Comparison of ENCODE assay signal across 8 cellular contexts in the genomic region with DNA sequence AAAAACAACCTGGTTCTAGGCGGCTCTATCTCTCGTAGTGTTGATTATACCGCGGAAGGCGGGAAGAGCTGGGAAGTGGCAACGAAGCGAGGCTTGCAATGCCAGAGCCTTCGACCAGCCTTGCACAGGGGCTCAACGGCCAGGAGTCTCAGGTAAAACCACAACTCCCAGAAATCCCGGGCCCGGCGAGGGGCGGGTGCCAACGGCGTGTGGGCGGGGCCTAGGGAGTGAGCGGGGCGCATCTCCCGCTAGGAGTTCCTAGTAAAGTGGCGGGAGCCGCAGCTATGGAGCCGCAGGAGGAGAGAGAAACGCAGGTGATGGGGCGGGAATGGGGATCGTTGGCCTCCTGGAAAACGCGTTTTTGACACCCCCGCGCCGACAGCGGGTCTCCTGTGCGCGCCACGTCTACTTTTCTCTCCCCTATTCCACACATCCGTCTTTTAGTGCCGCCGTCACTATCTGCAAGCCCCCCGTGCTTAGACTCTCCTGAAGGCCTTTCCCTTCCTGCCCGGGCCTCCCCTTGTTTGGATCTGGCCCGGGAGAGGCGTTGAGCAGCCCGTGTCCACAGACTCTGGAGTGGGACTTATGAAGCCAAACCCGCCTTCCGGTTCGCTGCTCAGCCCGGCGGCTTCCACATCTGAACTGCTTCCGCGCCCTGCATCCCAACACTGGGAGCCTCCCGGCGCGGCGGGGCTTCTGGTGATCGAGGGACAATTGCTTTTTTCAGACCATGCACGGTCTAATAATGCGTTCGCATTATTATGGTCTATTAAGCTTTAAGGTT. TPM values are rescaled to one million over a fixed set of nuclear protein-coding genes. Genes with fewer than 3 reads are reported as not detected.
DNase-seq lines count a peak whose midpoint lies in the region; ATAC-seq, FAIRE-seq and TF ChIP-seq lines count a peak whose summit lies in the region.

A gene with protein sequence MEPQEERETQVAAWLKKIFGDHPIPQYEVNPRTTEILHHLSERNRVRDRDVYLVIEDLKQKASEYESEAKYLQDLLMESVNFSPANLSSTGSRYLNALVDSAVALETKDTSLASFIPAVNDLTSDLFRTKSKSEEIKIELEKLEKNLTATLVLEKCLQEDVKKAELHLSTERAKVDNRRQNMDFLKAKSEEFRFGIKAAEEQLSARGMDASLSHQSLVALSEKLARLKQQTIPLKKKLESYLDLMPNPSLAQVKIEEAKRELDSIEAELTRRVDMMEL (plus strand): TSS at position 258 of the 784 bp plus-strand sequence. CDS start 27 bp downstream, at position 285.

- in situ Hi-C loops in HepG2 (cut with HindIII; ENCODE audit: extremely low pct_ligation_motif_present, low pct_unique_long_range_greater_than_20kb) = no loop called here

- ATAC-seq in GM19372 (IDR thresholded peaks at IDR 0.05; ENCODE audit: low read depth, unreplicated experiment) = peak; percentile 82
- ATAC-seq in HG03565 (IDR thresholded peaks at IDR 0.05; ENCODE audit: unreplicated experiment) = peak; percentile 80
- ATAC-seq in HepG2 = peak; percentile 100

- TF ChIP-seq EP300 in HepG2 (IDR thresholded peaks at IDR 0.05; ENCODE audit: low read depth in 2 of 2, low read length in 2 of 2) (no peak), HepG2 (CRISPR knock-in tag; IDR thresholded peaks at IDR 0.05; ENCODE audit: borderline replicate concordance) (no peak)

- no peaks in the 10 kb centered on the region for H3K27me3 ChIP-seq in HepG2 (ENCODE audit: control insufficient read depth in 1 of 2, insufficient read depth in 2 of 2, low read length in 2 of 2)

- peaks cover 9% of the 10 kb centered on the region for H3K79me2 ChIP-seq in HepG2 (ENCODE audit: insufficient read depth, low read length)

- WGBS in HepG2 (ENCODE audit: low lambda C conversion rate) = under 1% methylated on average over 40 of the region's 57 CpGs

- H3K4me1 ChIP-seq in HepG2 (ENCODE audit: insufficient read depth, low read length) = peaks cover 5% of the 10 kb centered on the region; the same call in 1 of the 2 replicates

- peak within 1 kb of the TSS; percentile 82 for H3K4me2 ChIP-seq in HepG2 (ENCODE audit: low read depth, low read length)

- no peaks in the 10 kb centered on the region; a peak in 1 of 5 replicates for H3K36me3 ChIP-seq in HepG2 (replicated peaks in 1 of 2; ENCODE audit: control insufficient read depth in 1 of 2, insufficient read depth in 2 of 2, low read length in 2 of 2)

- DNase-seq in NCI-H774 (lab: John Stamatoyannopoulos, UW) (peak; percentile 90), dermis microvascular lymphatic vessel endothelial cell (ENCODE audit: low read depth in 2 of 2) (peak; percentile 38 to 83), HepG2 (ENCODE audit: low spot score) (peak; percentile 86)
- peak; percentile 90 to 91 for DNase-seq in activated CD4-positive, alpha-beta T cell treated with anti-CD3 and anti-CD28 coated beads, Interleukin-2, amount 50 U/mL, for 48 hours
- peak; percentile 79 for DNase-seq in stimulated activated CD4-positive, alpha-beta T cell treated with anti-CD3 and anti-CD28 coated beads, Interleukin-2, amount 100 ng/mL, for 48 hours

- peak; percentile 46 for FAIRE-seq in HepG2 (lab: Jason Lieb, UNC)

- POLR2A ChIA-PET in HepG2 (lab: Yijun Ruan, JAX) = interaction anchor here (1.0 to 1.2 kb wide), 2 partner anchors 31 to 52 kb away, joined by 3 to 4 read pairs; no protein-coding TSS in a partner anchor

- H3K9ac ChIP-seq in HepG2 (ENCODE audit: insufficient read depth, low read depth, low read length) = peak within 1 kb of the TSS; percentile 73

- H3K27ac ChIP-seq in C4-2B (peak within 1 kb of the TSS; percentile 87), HepG2 (ENCODE audit: extremely low read length, insufficient read depth, low read length) (peak within 1 kb of the TSS; percentile 83)

- no peaks in the 10 kb centered on the region for H4K20me1 ChIP-seq in HepG2 (ENCODE audit: insufficient read depth, low read length)

- BruUV-seq in HepG2 (replicated peaks; lab: Mats Ljungman, UMichigan) = TSS peak; percentile 67

- H3K9me3 ChIP-seq in HepG2 (ENCODE audit: low read length) = no peaks in the 10 kb centered on the region

- peak within 1 kb of the TSS; percentile 84 to 93 (median 87) for H3K4me3 ChIP-seq in HepG2 (replicated peaks in 1 of 3; ENCODE audit: insufficient read depth in 1 of 3, low read depth in 2 of 3, low read length in 3 of 3)

- no peak for TF ChIP-seq CTCF in C4-2B (conservative IDR thresholded peaks at IDR 0.05)
- TF ChIP-seq CTCF in HepG2 (CRISPR knock-in tag; IDR thresholded peaks at IDR 0.05) = no peak

- intact Hi-C loops in HepG2 (cut with micrococcal nuclease; ENCODE audit: unreplicated experiment) = no loop called here

- H2AFZ ChIP-seq in HepG2 (ENCODE audit: low read length) = peak within 1 kb of the TSS; percentile 80

- peak; percentile 80 to 89 for TF ChIP-seq POLR2A in HepG2 (IDR thresholded peaks at IDR 0.05; ENCODE audit: insufficient read depth in 1 of 2, low read depth in 2 of 2, low read length in 2 of 2)

- CTCF ChIA-PET in HepG2 (lab: Yijun Ruan, JAX; ENCODE audit: low intra/inter-chr PET ratio, low total read pairs) = no interaction called here

- 0 out of 2 replicates have a peak, but pooled peaks have one; percentile 11 for TF ChIP-seq RAD21 in HepG2 (CRISPR knock-in tag; IDR thresholded peaks at IDR 0.05)

TF ChIP-seq in HepG2, 621 proteins besides CTCF, POLR2A, EP300 and RAD21 (continues in another document):
- TF ChIP-seq SATB2 (CRISPR knock-in tag; IDR thresholded peaks at IDR 0.05) (0 out of 2 replicates have a peak, but pooled peaks have one; percentile 37), NFYB (CRISPR knock-in tag; IDR thresholded peaks at IDR 0.05) (peak; percentile 18), ZNF7 (CRISPR knock-in tag; IDR thresholded peaks at IDR 0.05) (no peak), ZNF232 (CRISPR knock-in tag; IDR thresholded peaks at IDR 0.05; ENCODE audit: borderline replicate concordance) (peak; percentile 73; the same call in 1 of the 2 replicates)
- TF ChIP-seq, protein P1, sequence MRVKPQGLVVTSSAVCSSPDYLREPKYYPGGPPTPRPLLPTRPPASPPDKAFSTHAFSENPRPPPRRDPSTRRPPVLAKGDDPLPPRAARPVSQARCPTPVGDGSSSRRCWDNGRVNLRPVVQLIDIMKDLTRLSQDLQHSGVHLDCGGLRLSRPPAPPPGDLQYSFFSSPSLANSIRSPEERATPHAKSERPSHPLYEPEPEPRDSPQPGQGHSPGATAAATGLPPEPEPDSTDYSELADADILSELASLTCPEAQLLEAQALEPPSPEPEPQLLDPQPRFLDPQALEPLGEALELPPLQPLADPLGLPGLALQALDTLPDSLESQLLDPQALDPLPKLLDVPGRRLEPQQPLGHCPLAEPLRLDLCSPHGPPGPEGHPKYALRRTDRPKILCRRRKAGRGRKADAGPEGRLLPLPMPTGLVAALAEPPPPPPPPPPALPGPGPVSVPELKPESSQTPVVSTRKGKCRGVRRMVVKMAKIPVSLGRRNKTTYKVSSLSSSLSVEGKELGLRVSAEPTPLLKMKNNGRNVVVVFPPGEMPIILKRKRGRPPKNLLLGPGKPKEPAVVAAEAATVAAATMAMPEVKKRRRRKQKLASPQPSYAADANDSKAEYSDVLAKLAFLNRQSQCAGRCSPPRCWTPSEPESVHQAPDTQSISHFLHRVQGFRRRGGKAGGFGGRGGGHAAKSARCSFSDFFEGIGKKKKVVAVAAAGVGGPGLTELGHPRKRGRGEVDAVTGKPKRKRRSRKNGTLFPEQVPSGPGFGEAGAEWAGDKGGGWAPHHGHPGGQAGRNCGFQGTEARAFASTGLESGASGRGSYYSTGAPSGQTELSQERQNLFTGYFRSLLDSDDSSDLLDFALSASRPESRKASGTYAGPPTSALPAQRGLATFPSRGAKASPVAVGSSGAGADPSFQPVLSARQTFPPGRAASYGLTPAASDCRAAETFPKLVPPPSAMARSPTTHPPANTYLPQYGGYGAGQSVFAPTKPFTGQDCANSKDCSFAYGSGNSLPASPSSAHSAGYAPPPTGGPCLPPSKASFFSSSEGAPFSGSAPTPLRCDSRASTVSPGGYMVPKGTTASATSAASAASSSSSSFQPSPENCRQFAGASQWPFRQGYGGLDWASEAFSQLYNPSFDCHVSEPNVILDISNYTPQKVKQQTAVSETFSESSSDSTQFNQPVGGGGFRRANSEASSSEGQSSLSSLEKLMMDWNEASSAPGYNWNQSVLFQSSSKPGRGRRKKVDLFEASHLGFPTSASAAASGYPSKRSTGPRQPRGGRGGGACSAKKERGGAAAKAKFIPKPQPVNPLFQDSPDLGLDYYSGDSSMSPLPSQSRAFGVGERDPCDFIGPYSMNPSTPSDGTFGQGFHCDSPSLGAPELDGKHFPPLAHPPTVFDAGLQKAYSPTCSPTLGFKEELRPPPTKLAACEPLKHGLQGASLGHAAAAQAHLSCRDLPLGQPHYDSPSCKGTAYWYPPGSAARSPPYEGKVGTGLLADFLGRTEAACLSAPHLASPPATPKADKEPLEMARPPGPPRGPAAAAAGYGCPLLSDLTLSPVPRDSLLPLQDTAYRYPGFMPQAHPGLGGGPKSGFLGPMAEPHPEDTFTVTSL (CRISPR knock-in tag; IDR thresholded peaks at IDR 0.05; ENCODE audit: borderline replicate concordance) = no peak

RNA-seq across cellular contexts. Expression of the gene that starts here (rescaled TPM):
- total RNA-seq in dermis microvascular lymphatic vessel endothelial cell = 34.3 and 43.4 TPM in 2 replicates
- total RNA-seq in HepG2 (2016; rRNA removed; fragmentation: Illumina TruSeq; extraction: Trizol) = 59.2 and 90.3 TPM in 2 replicates
- total RNA-seq in HepG2 (2016; cell fraction: cytosol; rRNA removed; fragmentation: Illumina TruSeq; extraction: Trizol; ENCODE audit: low read depth) = 24.1 and 27.0 TPM in 2 replicates
- 59.8 and 92.6 TPM in 2 replicates for total RNA-seq in HepG2 (2016; cell fraction: insoluble cytoplasmic fraction; rRNA removed; fragmentation: Illumina TruSeq; extraction: Trizol)
- 30.0 and 34.0 TPM in 2 replicates for total RNA-seq in HepG2 (2016; cell fraction: membrane; rRNA removed; fragmentation: Illumina TruSeq; extraction: Trizol)
- 22.1 and 27.7 TPM in 2 replicates for total RNA-seq in HepG2 (2016; cell fraction: nucleus; rRNA removed; fragmentation: Illumina TruSeq; extraction: Trizol)
- 13.2 and 20.6 TPM in 2 replicates for polyA plus RNA-seq in HepG2 (2011; rRNA removed)
- polyA plus RNA-seq in HepG2 (2011; cell fraction: cytosol; rRNA removed) = 23.4 and 23.6 TPM in 2 replicates
- polyA plus RNA-seq in HepG2 (2011; cell fraction: nucleus; rRNA removed) = 8.2 and 10.6 TPM in 2 replicates
- polyA plus RNA-seq in HepG2 (2012) = 21.4 and 30.6 TPM in 2 replicates
- polyA plus RNA-seq in HepG2 (2016; cell fraction: cytosol; fragmentation: Illumina TruSeq; extraction: Trizol; ENCODE audit: low read depth) = 18.5 and 19.3 TPM in 2 replicates
- 80.8 and 87.3 TPM in 2 replicates for polyA plus RNA-seq in HepG2 (2016; cell fraction: insoluble cytoplasmic fraction; fragmentation: Illumina TruSeq; extraction: Trizol; ENCODE audit: low read depth)
- polyA plus RNA-seq in HepG2 (2016; cell fraction: membrane; fragmentation: Illumina TruSeq; extraction: Trizol; ENCODE audit: low read depth) = 23.2 and 25.9 TPM in 2 replicates
- 36.7 and 38.3 TPM in 2 replicates for polyA plus RNA-seq in HepG2 (2016; cell fraction: nucleus; fragmentation: Illumina TruSeq; extraction: Trizol; ENCODE audit: insufficient read depth, low read depth)
- 5.7 and 26.1 TPM in 2 replicates for polyA minus RNA-seq in HepG2 (2011; rRNA and poly(A)+ RNA removed; ENCODE audit: low replicate concordance)
- polyA minus RNA-seq in HepG2 (2011; cell fraction: cytosol; rRNA and poly(A)+ RNA removed) = 15.0 and 18.4 TPM in 2 replicates
- 9.4 and 10.2 TPM in 2 replicates for polyA minus RNA-seq in HepG2 (2011; cell fraction: nucleus; rRNA and poly(A)+ RNA removed)

Comparison
In these comparisons a context has a peak if more than half of its experiments do, and no peak if none do; other contexts are left out.
1. Peak in every context shown above with its lines: DNase-seq, ATAC-seq, H3K4me3 ChIP-seq and H3K27ac ChIP-seq.